In genomic region chr5:107646418-107646817, GRCh38 we compare ENCODE assay signal across 19 cellular contexts. TPM values are rescaled to one million over a fixed set of nuclear protein-coding genes. Genes with fewer than 3 reads are reported as not detected.
DNase-seq lines count a peak whose midpoint lies in the region; ATAC-seq, FAIRE-seq and TF ChIP-seq lines count a peak whose summit lies in the region.
"Had no signal": no experiment of that assay in that cellular context is flagged by ENCODE, and none has a peak within 500 bp of the region (broad histone marks: within the 10 kb centered on the region; RNA-seq: fewer than 3 reads in every experiment).

No MANE protein-coding gene starts in this region.

- DNase-seq in HPDE6-E6E7 (ENCODE audit: extremely low spot score): peak; percentile 37
- peak; percentile 87 for DNase-seq in bronchial epithelial cell (ENCODE audit: low read depth)
- DNase-seq in kidney tubule cell (ENCODE audit: low spot score): peak; percentile 13
- DNase-seq in HEK293T (ENCODE audit: extremely low spot score): no peak
- no peak for DNase-seq in DMS153 (lab: John Stamatoyannopoulos, UW)
- DNase-seq: ACHN; BE2C; CD8-positive, alpha-beta memory T cell; DMS 273 treated with DMSO at 0.1 percent for 48 hours; MV-4-11; NCI-H2171; NCI-H226; NCI-H510A; OCI-M1; SJCRH30; T-cell had no signal

- H3K27me3 ChIP-seq in bronchial epithelial cell (ENCODE audit: control insufficient read depth, insufficient read depth, low read length): no peaks in the 10 kb centered on the region
- H3K27me3 ChIP-seq: BE2C, SJCRH30 had no signal

- POLR2A ChIA-PET in HEK293T (lab: Yijun Ruan, JAX): interaction anchor here (1.4 kb wide), 1 partner anchor 29 kb away, joined by 3 read pairs; no protein-coding TSS in a partner anchor

- CTCF ChIA-PET in HEK293T (lab: Yijun Ruan, JAX): no interaction called here

- H3K36me3 ChIP-seq in bronchial epithelial cell (ENCODE audit: control insufficient read depth, insufficient read depth, low read length): no peaks in the 10 kb centered on the region
- H3K36me3 ChIP-seq: BE2C, SJCRH30 had no signal

- ATAC-seq in GM18868 (IDR thresholded peaks at IDR 0.05; ENCODE audit: unreplicated experiment) (peak; percentile 51), HG03108 (IDR thresholded peaks at IDR 0.05; ENCODE audit: unreplicated experiment) (no peak)
- ATAC-seq: Right ventricle myocardium inferior, T-cell had no signal

- FAIRE-seq in bronchial epithelial cell (lab: Jason Lieb, UNC): no peak

- no peak overlapping the region for H3K4me3 ChIP-seq in bronchial epithelial cell (ENCODE audit: low read depth, low read length)
- H3K4me3 ChIP-seq: SJCRH30 had no signal

- no peak for TF ChIP-seq CTCF in bronchial epithelial cell (IDR thresholded peaks at IDR 0.05; ENCODE audit: insufficient read depth, low read length, severe bottlenecking)

TF ChIP-seq in HEK293T, 16 proteins besides CTCF, POLR2A, EP300 and RAD21:
- TF ChIP-seq FOXK2 (IDR thresholded peaks at IDR 0.05) (no peak), ZNF384 (IDR thresholded peaks at IDR 0.05) (no peak), PKNOX1 (IDR thresholded peaks at IDR 0.05) (no peak), FOXA1 (IDR thresholded peaks at IDR 0.05) (no peak), SP1 (IDR thresholded peaks at IDR 0.05) (no peak), HDGF (IDR thresholded peaks at IDR 0.05; ENCODE audit: borderline replicate concordance) (no peak), LEF1 (IDR thresholded peaks at IDR 0.05; ENCODE audit: borderline replicate concordance) (no peak), BHLHE40 (IDR thresholded peaks at IDR 0.05; ENCODE audit: borderline replicate concordance) (no peak), SUZ12 (IDR thresholded peaks at IDR 0.05) (no peak), NFRKB (IDR thresholded peaks at IDR 0.05) (no peak), FOXM1 (IDR thresholded peaks at IDR 0.05; ENCODE audit: borderline replicate concordance) (no peak), ARNT (IDR thresholded peaks at IDR 0.05) (no peak), L3MBTL2 (conservative IDR thresholded peaks at IDR 0.05) (no peak), TARDBP (IDR thresholded peaks at IDR 0.05) (no peak), CTBP1 (IDR thresholded peaks at IDR 0.05; ENCODE audit: borderline replicate concordance) (no peak), ELF4 (IDR thresholded peaks at IDR 0.05) (no peak)

RNA-seq across cellular contexts. Expression of gene EFNA5, which starts 24.3 kb away (rescaled TPM):
- 3.9 and 5.9 TPM in 2 replicates for total RNA-seq in bronchial epithelial cell
- total RNA-seq: CD8-positive, alpha-beta memory T cell had no signal

Comparison
In these comparisons a context has a peak if more than half of its experiments do, and no peak if none do; other contexts are left out.
1. DNase-seq: peak in HPDE6-E6E7 (single experiment), bronchial epithelial cell (single experiment) and kidney tubule cell (single experiment); none in HEK293T (single experiment) and DMS153 (single experiment).